Comparison of ENCODE assay signal across 1 cellular context in genomic region chr14:32559595-32559994, GRCh38.
TF ChIP-seq lines count a peak whose summit lies in the region.

No MANE protein-coding gene starts in this region.

TF ChIP-seq in HepG2, 621 proteins besides CTCF, POLR2A, EP300 and RAD21 (continued from another document):
- TF ChIP-seq MLXIP (CRISPR knock-in tag; IDR thresholded peaks at IDR 0.05; ENCODE audit: borderline replicate concordance) (no peak), ZNF468 (CRISPR knock-in tag; IDR thresholded peaks at IDR 0.05) (no peak), TIGD3 (CRISPR knock-in tag; IDR thresholded peaks at IDR 0.05; ENCODE audit: borderline replicate concordance) (no peak), ZNF30 (CRISPR knock-in tag; IDR thresholded peaks at IDR 0.05) (no peak), ZNF512 (CRISPR knock-in tag; IDR thresholded peaks at IDR 0.05) (no peak)
- TF ChIP-seq, protein P1, sequence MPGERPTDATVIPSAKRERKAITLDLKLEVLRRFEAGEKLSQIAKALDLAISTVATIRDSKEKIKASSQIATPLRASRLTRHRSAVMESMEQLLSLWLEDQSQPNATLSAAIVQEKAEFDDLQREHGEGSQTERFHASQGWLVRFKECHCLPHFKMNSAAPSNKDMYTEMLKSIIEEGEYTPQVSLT (CRISPR knock-in tag; IDR thresholded peaks at IDR 0.05; ENCODE audit: borderline replicate concordance, low read depth), result no peak
- TF ChIP-seq, protein P2, sequence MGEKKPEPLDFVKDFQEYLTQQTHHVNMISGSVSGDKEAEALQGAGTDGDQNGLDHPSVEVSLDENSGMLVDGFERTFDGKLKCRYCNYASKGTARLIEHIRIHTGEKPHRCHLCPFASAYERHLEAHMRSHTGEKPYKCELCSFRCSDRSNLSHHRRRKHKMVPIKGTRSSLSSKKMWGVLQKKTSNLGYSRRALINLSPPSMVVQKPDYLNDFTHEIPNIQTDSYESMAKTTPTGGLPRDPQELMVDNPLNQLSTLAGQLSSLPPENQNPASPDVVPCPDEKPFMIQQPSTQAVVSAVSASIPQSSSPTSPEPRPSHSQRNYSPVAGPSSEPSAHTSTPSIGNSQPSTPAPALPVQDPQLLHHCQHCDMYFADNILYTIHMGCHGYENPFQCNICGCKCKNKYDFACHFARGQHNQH (CRISPR knock-in tag; IDR thresholded peaks at IDR 0.05), result no peak
